31 cellular contexts compared by ENCODE assay signal in the genomic region with DNA sequence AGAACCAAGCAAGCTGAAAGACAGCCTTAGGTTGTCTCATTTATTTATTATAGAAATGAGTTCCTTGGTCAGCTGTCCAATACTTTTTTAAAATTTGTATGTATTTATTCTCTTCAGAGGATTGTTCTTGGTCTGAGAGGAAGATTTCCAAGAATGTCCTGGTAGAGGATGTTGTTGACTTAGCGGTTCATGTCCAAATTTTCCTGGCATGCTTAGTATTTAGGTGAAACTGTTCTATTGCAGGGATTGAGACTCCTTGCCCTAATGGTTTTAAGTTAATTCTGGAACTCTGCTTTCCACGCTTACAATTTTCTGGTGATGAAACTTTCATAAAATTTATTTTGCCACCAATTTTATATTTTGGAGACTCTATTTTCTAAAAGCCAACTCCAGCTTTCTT.
A peak's percentile ranks its signal among the peaks of the same experiment; 100 is the strongest.
DNase-seq lines count a peak whose midpoint lies in the region; ATAC-seq and TF ChIP-seq lines count a peak whose summit lies in the region.
"Had no signal": no experiment of that assay in that cellular context is flagged by ENCODE, and none has a peak within 500 bp of the region (broad histone marks: within the 10 kb centered on the region; RNA-seq: fewer than 3 reads in every experiment).

No MANE protein-coding gene starts in this region.

- H3K4me3 ChIP-seq in cardiac fibroblast (replicated peaks in 1 of 2; ENCODE audit: low read depth in 2 of 2, low read length in 2 of 2): no peak overlapping the region
- H3K4me3 ChIP-seq: adrenal gland, colonic mucosa, GM12878, heart left ventricle, lower lobe of right lung, psoas muscle had no signal

- ATAC-seq in GM18519 (IDR thresholded peaks at IDR 0.05; ENCODE audit: low FRiP score, unreplicated experiment): no peak
- ATAC-seq: GM12878; naive thymus-derived CD8-positive, alpha-beta T cell; psoas muscle; SK-N-SH treated with all-trans-retinoic acid at 6 μM for 48 hours; stimulated activated effector memory CD8-positive, alpha-beta T cell treated with anti-CD3 and anti-CD28 coated beads, Interleukin-12 subunit alpha, Interleukin-12 subunit beta, amount 100 ng/mL, for 72 hours; T-helper 17 cell had no signal

- DNase-seq in GM04503 (ENCODE audit: low read depth) (peak; percentile 27), cardiac fibroblast (ENCODE audit: low read depth in 2 of 2) (peak; percentile 29 to 34), globus pallidus (ENCODE audit: low spot score) (peak; percentile 20), stromal cell of bone marrow (ENCODE audit: low read depth) (peak; percentile 17), iPS-NIHi11 (ENCODE audit: low spot score) (no peak), NCI-H345 (lab: John Stamatoyannopoulos, UW) (no peak)
- DNase-seq: activated CD4-positive, alpha-beta memory T cell treated with anti-CD3 and anti-CD28 coated beads for 36 hours; activated CD4-positive, alpha-beta T cell treated with anti-CD3 and anti-CD28 coated beads for 1 hour; activated CD8-positive, alpha-beta memory T cell treated with anti-CD3 and anti-CD28 coated beads, Interleukin-2, amount 50 U/mL, for 4 hours; activated naive CD4-positive, alpha-beta T cell treated with anti-CD3 and anti-CD28 coated beads for 36 hours; adrenal gland; CD4-positive, CD25-positive, alpha-beta regulatory T cell; colonic mucosa; effector CD4-positive, alpha-beta T cell; H9; heart left ventricle; kidney; lower lobe of right lung; midbrain; MM.1S; naive thymus-derived CD8-positive, alpha-beta T cell; NCI-H1105 treated with DMSO at 0.1 percent for 48 hours; NCI-H187 treated with DMSO at 0.1 percent for 48 hours; NCI-H2171; NCI-H524 treated with DMSO at 0.1 percent for 48 hours; psoas muscle; T-helper 17 cell had no signal

- no peak for TF ChIP-seq CTCF in cardiac fibroblast (IDR thresholded peaks at IDR 0.05; ENCODE audit: low read depth, low read length)

Comparison
In these comparisons a context has a peak if more than half of its experiments do, and no peak if none do; other contexts are left out.
1. DNase-seq: peak in GM04503 (single experiment), cardiac fibroblast (2 of 2), globus pallidus (single experiment) and stromal cell of bone marrow (single experiment); none in iPS-NIHi11 (single experiment) and NCI-H345 (single experiment).